9 cellular contexts compared by ENCODE assay signal in genomic region chr6:73655341-73655917, GRCh38. TPM values are rescaled to one million over a fixed set of nuclear protein-coding genes. Genes with fewer than 3 reads are reported as not detected.
DNase-seq lines count a peak whose midpoint lies in the region; ATAC-seq, FAIRE-seq and TF ChIP-seq lines count a peak whose summit lies in the region.
"Had no signal": no experiment of that assay in that cellular context is flagged by ENCODE, and none has a peak within 500 bp of the region (broad histone marks: within the 10 kb centered on the region; RNA-seq: fewer than 3 reads in every experiment).

No MANE protein-coding gene starts in this region.

- dilution Hi-C loops in keratinocyte (cut with MboI; ENCODE audit: extremely low pct_ligation_motif_present, low sequenced_read_pairs): no loop called here

- intact Hi-C loops in thyroid gland (cut with DNase I): no loop called here

- H3K36me3 ChIP-seq in keratinocyte (ENCODE audit: control insufficient read depth in 2 of 2, extremely low read depth in 1 of 2, insufficient read depth in 2 of 2, low read length in 2 of 2) (no peaks in the 10 kb centered on the region), thyroid gland (no peaks in the 10 kb centered on the region)

- H3K4me3 Mint-ChIP-seq in activated CD8-positive, alpha-beta memory T cell treated with anti-CD3 and anti-CD28 coated beads, Interleukin-2, amount 10 ng/mL, durations not matched to agents 7 days and 5 days: peak overlapping the region; percentile 95
- peak overlapping the region; percentile 99 for H3K4me3 Mint-ChIP-seq in activated CD8-positive, alpha-beta T cell treated with anti-CD3 and anti-CD28 coated beads, Interleukin-2, amount 10 ng/mL, durations not matched to agents 7 days and 5 days

- POLR2A ChIA-PET in activated CD8-positive, alpha-beta T cell treated with anti-CD3 and anti-CD28 coated beads, Interleukin-2, amount 10 ng/mL, durations not matched to agents 7 days and 5 days (lab: Charles Lee): interaction anchor here (3.9 kb wide), 2 partner anchors 131 to 135 kb away, joined by 20 to 85 read pairs; partner anchors contain the start of gene EEF1A1

- no peaks in the 10 kb centered on the region for H3K9me3 Mint-ChIP-seq in activated CD8-positive, alpha-beta memory T cell treated with anti-CD3 and anti-CD28 coated beads, Interleukin-2, amount 10 ng/mL, durations not matched to agents 7 days and 5 days (ENCODE audit: low read depth)
- no peaks in the 10 kb centered on the region for H3K9me3 Mint-ChIP-seq in activated CD8-positive, alpha-beta T cell treated with anti-CD3 and anti-CD28 coated beads, Interleukin-2, amount 10 ng/mL, durations not matched to agents 7 days and 5 days (ENCODE audit: insufficient read depth)

- H3K4me3 ChIP-seq in keratinocyte (ENCODE audit: control insufficient read depth in 2 of 3, extremely low read depth in 1 of 3, insufficient read depth in 2 of 3, low read depth in 1 of 3, low read length in 3 of 3): peak overlapping the region; percentile 76 to 99 (median 96)
- H3K4me3 ChIP-seq in thyroid gland (replicated peaks in 1 of 3): no peak overlapping the region
- no peak overlapping the region for H3K4me3 ChIP-seq in foreskin fibroblast (ENCODE audit: low read depth in 1 of 2, low read length in 2 of 2)

- DNase-seq in activated CD8-positive, alpha-beta memory T cell treated with anti-CD3 and anti-CD28 coated beads, Interleukin-2, amount 10 ng/mL, durations not matched to agents 7 days and 5 days: no peak
- DNase-seq in activated CD8-positive, alpha-beta memory T cell treated with anti-CD3 and anti-CD28 coated beads, Interleukin-2, amount 50 U/mL, for 48 hours: no peak
- DNase-seq in activated CD8-positive, alpha-beta T cell treated with anti-CD3 and anti-CD28 coated beads, Interleukin-2, amount 10 ng/mL, durations not matched to agents 7 days and 5 days: no peak
- no peak for DNase-seq in keratinocyte (ENCODE audit: low read depth, low spot score)
- DNase-seq in thyroid gland: no peak
- DNase-seq in foreskin fibroblast: no peak
- DNase-seq in NCI-H2227 treated with DMSO at 0.1 percent for 48 hours (lab: John Stamatoyannopoulos, UW): no peak
- DNase-seq in activated CD4-positive, CD25-positive, alpha-beta regulatory T cell treated with anti-CD3 and anti-CD28 coated beads, Interleukin-2, amount 50 U/mL, for 72 hours: no peak
- DNase-seq: NCI-H1092 treated with DMSO at 0.1 percent for 48 hours had no signal

- 94 to 96% methylated on average over 2 of the region's 2 CpGs for WGBS in thyroid gland, 2 donors

- no peaks in the 10 kb centered on the region for H3K79me2 ChIP-seq in keratinocyte (ENCODE audit: control insufficient read depth, insufficient read depth, low read length)

- no peak for ATAC-seq in activated CD8-positive, alpha-beta memory T cell treated with anti-CD3 and anti-CD28 coated beads, Interleukin-2, amount 10 ng/mL, durations not matched to agents 7 days and 5 days
- ATAC-seq in activated CD8-positive, alpha-beta T cell treated with anti-CD3 and anti-CD28 coated beads, Interleukin-2, amount 10 ng/mL, durations not matched to agents 7 days and 5 days: no peak

- H3K27me3 Mint-ChIP-seq in activated CD8-positive, alpha-beta memory T cell treated with anti-CD3 and anti-CD28 coated beads, Interleukin-2, amount 10 ng/mL, durations not matched to agents 7 days and 5 days: no peaks in the 10 kb centered on the region
- H3K27me3 Mint-ChIP-seq in activated CD8-positive, alpha-beta T cell treated with anti-CD3 and anti-CD28 coated beads, Interleukin-2, amount 10 ng/mL, durations not matched to agents 7 days and 5 days (ENCODE audit: low read depth): no peaks in the 10 kb centered on the region

- no peak for TF ChIP-seq POLR2A in thyroid gland (IDR thresholded peaks at IDR 0.05)

- TF ChIP-seq CTCF in keratinocyte (optimal IDR thresholded peaks at IDR 0.05 in 1 of 3, IDR thresholded peaks at IDR 0.05 in 1 of 3, conservative IDR thresholded peaks at IDR 0.05 in 1 of 3; ENCODE audit: extremely low read depth in 1 of 3, insufficient read depth in 2 of 3, low read length in 3 of 3): no peak
- no peak for TF ChIP-seq CTCF in thyroid gland (IDR thresholded peaks at IDR 0.05)
- TF ChIP-seq CTCF in foreskin fibroblast (IDR thresholded peaks at IDR 0.05; ENCODE audit: low read depth, low read length): no peak

- H3K27ac ChIP-seq in keratinocyte (ENCODE audit: control insufficient read depth, insufficient read depth, low read length): peak overlapping the region; percentile 86
- peak overlapping the region in 2 of 3 donors; percentile 98 for H3K27ac ChIP-seq in thyroid gland

- H3K4me1 ChIP-seq in keratinocyte (ENCODE audit: control insufficient read depth, extremely low read depth, insufficient read depth, low read length) (peaks cover 14% of the 10 kb centered on the region), thyroid gland (peaks cover 11 to 24% of the 10 kb centered on the region in 2 donors)

- CTCF ChIA-PET in activated CD8-positive, alpha-beta memory T cell treated with anti-CD3 and anti-CD28 coated beads, Interleukin-2, amount 10 ng/mL, durations not matched to agents 7 days and 5 days (lab: Charles Lee): interaction anchor here (3.0 to 4.1 kb wide), 2 partner anchors 78 to 134 kb away, joined by 15 to 42 read pairs; partner anchors contain the start of gene EEF1A1
- CTCF ChIA-PET in activated CD8-positive, alpha-beta T cell treated with anti-CD3 and anti-CD28 coated beads, Interleukin-2, amount 10 ng/mL, durations not matched to agents 7 days and 5 days (lab: Charles Lee): interaction anchor here (1.2 to 1.8 kb wide), 7 partner anchors 11 to 1554 kb away, joined by 3 to 12 read pairs (median 5); no protein-coding TSS in a partner anchor

- H2AFZ ChIP-seq in keratinocyte (ENCODE audit: control insufficient read depth, low read length): peak overlapping the region; percentile 81

- no peak overlapping the region for H3K27ac Mint-ChIP-seq in activated CD8-positive, alpha-beta memory T cell treated with anti-CD3 and anti-CD28 coated beads, Interleukin-2, amount 10 ng/mL, durations not matched to agents 7 days and 5 days
- no peak overlapping the region for H3K27ac Mint-ChIP-seq in activated CD8-positive, alpha-beta T cell treated with anti-CD3 and anti-CD28 coated beads, Interleukin-2, amount 10 ng/mL, durations not matched to agents 7 days and 5 days

- H3K27me3 ChIP-seq in keratinocyte (ENCODE audit: control insufficient read depth, extremely low read depth, insufficient read depth, low read length) (no peaks in the 10 kb centered on the region), thyroid gland (no peaks in the 10 kb centered on the region)

- H3K4me1 Mint-ChIP-seq in activated CD8-positive, alpha-beta memory T cell treated with anti-CD3 and anti-CD28 coated beads, Interleukin-2, amount 10 ng/mL, durations not matched to agents 7 days and 5 days: peaks cover 37% of the 10 kb centered on the region
- H3K4me1 Mint-ChIP-seq in activated CD8-positive, alpha-beta T cell treated with anti-CD3 and anti-CD28 coated beads, Interleukin-2, amount 10 ng/mL, durations not matched to agents 7 days and 5 days (ENCODE audit: low read depth): peaks cover 22% of the 10 kb centered on the region

- H3K36me3 Mint-ChIP-seq in activated CD8-positive, alpha-beta memory T cell treated with anti-CD3 and anti-CD28 coated beads, Interleukin-2, amount 10 ng/mL, durations not matched to agents 7 days and 5 days: no peaks in the 10 kb centered on the region
- H3K36me3 Mint-ChIP-seq in activated CD8-positive, alpha-beta T cell treated with anti-CD3 and anti-CD28 coated beads, Interleukin-2, amount 10 ng/mL, durations not matched to agents 7 days and 5 days (ENCODE audit: low read depth): peaks cover 2% of the 10 kb centered on the region

- H3K9me3 ChIP-seq in keratinocyte (ENCODE audit: control insufficient read depth, low read depth, low read length) (no peaks in the 10 kb centered on the region), thyroid gland (no peaks in the 10 kb centered on the region)

- H3K9ac ChIP-seq in keratinocyte (ENCODE audit: control insufficient read depth, extremely low read depth, insufficient read depth, low read length): peak overlapping the region; percentile 85

- H3K4me2 ChIP-seq in keratinocyte (ENCODE audit: control insufficient read depth, extremely low read depth, insufficient read depth, low read depth, low read length): peak overlapping the region; percentile 97

- H3K9me1 ChIP-seq in keratinocyte (ENCODE audit: control insufficient read depth, extremely low read depth, insufficient read depth, low read length): no peaks in the 10 kb centered on the region

- H4K20me1 ChIP-seq in keratinocyte (ENCODE audit: control insufficient read depth, extremely low read depth, insufficient read depth, low read length): no peaks in the 10 kb centered on the region

- FAIRE-seq in keratinocyte (lab: Jason Lieb, UNC): no peak

RNA-seq across cellular contexts. Expression of gene SLC17A5, which starts 1.6 kb away (rescaled TPM):
- 1 to 10 TPM; 3.9 to 5.6 TPM for total RNA-seq in activated CD8-positive, alpha-beta memory T cell treated with anti-CD3 and anti-CD28 coated beads, Interleukin-2, amount 10 ng/mL, durations not matched to agents 7 days and 5 days
- 1 to 10 TPM; 5.0 to 5.7 TPM for total RNA-seq in activated CD8-positive, alpha-beta T cell treated with anti-CD3 and anti-CD28 coated beads, Interleukin-2, amount 10 ng/mL, durations not matched to agents 7 days and 5 days
- polyA plus RNA-seq in keratinocyte: 8.4 to 12.0 TPM (median 8.7 TPM) in 3 replicates
- 3.6 TPM for polyA plus RNA-seq in keratinocyte (2011; ENCODE audit: low read depth)
- 4.8 and 9.4 TPM in 2 replicates for polyA plus RNA-seq in keratinocyte (2011; cell fraction: cytosol; rRNA removed)
- 13.5 and 17.5 TPM in 2 replicates for polyA plus RNA-seq in keratinocyte (2011; cell fraction: nucleus; rRNA removed)
- 5.4 and 9.2 TPM in 2 replicates for polyA plus RNA-seq in keratinocyte (2012; ENCODE audit: low replicate concordance)
- polyA minus RNA-seq in keratinocyte: 4.3 to 15.3 TPM (median 10.4 TPM) in 3 replicates
- 10.4 TPM for polyA minus RNA-seq in keratinocyte (2011; cell fraction: cytosol; rRNA and poly(A)+ RNA removed)
- polyA minus RNA-seq in keratinocyte (2011; cell fraction: nucleus; rRNA and poly(A)+ RNA removed): 14.1 and 25.3 TPM in 2 replicates
- 100 to 1,000 TPM in 3 of 4 donors, 10 to 100 TPM in 1; 96.3 to 184 (median 159) TPM for total RNA-seq in thyroid gland

RNA-seq across cellular contexts. Expression of gene CD109, which starts 40.6 kb away (rescaled TPM):
- 10 to 100 TPM in 1 of 2 experiments, 1 to 10 TPM in 1; 1.7 to 11.2 TPM for total RNA-seq in activated CD8-positive, alpha-beta memory T cell treated with anti-CD3 and anti-CD28 coated beads, Interleukin-2, amount 10 ng/mL, durations not matched to agents 7 days and 5 days
- 1 to 10 TPM; 4.4 to 5.0 TPM for total RNA-seq in activated CD8-positive, alpha-beta T cell treated with anti-CD3 and anti-CD28 coated beads, Interleukin-2, amount 10 ng/mL, durations not matched to agents 7 days and 5 days
- 43.8 to 66.1 TPM (median 58.2 TPM) in 3 replicates for polyA plus RNA-seq in keratinocyte
- polyA plus RNA-seq in keratinocyte (2011; ENCODE audit: low read depth): 14.2 TPM
- 9.5 and 18.3 TPM in 2 replicates for polyA plus RNA-seq in keratinocyte (2011; cell fraction: cytosol; rRNA removed)
- polyA plus RNA-seq in keratinocyte (2011; cell fraction: nucleus; rRNA removed): 75.2 and 95.5 TPM in 2 replicates
- 20.4 and 34.9 TPM in 2 replicates for polyA plus RNA-seq in keratinocyte (2012; ENCODE audit: low replicate concordance)
- polyA minus RNA-seq in keratinocyte: 13.0 to 76.8 TPM (median 73.8 TPM) in 3 replicates
- polyA minus RNA-seq in keratinocyte (2011; cell fraction: cytosol; rRNA and poly(A)+ RNA removed): 29.4 TPM
- 151 and 289 TPM in 2 replicates for polyA minus RNA-seq in keratinocyte (2011; cell fraction: nucleus; rRNA and poly(A)+ RNA removed)
- total RNA-seq in thyroid gland: 1 to 10 TPM; 2.2 to 6.2 (median 4.3) TPM

Comparison
In these comparisons a context has a peak if more than half of its experiments do, and no peak if none do; other contexts are left out.
1. H3K4me3 ChIP-seq: peak in keratinocyte (3 of 3); none in thyroid gland (0 of 3) and foreskin fibroblast (0 of 2).
2. RNA of gene SLC17A5, which starts 1.6 kb away (total RNA-seq): 96.3 to 184 TPM in thyroid gland; 5.0 to 5.7 TPM in activated CD8-positive, alpha-beta T cell treated with anti-CD3 and anti-CD28 coated beads, Interleukin-2, amount 10 ng/mL, durations not matched to agents 7 days and 5 days and 3.9 to 5.6 TPM in activated CD8-positive, alpha-beta memory T cell treated with anti-CD3 and anti-CD28 coated beads, Interleukin-2, amount 10 ng/mL, durations not matched to agents 7 days and 5 days; every median in the first group is over 10 times any median in the second.